In genomic region chr2:68185541-68186164, GRCh38 we compare ENCODE assay signal across 8 cellular contexts. TPM values are rescaled to one million over a fixed set of nuclear protein-coding genes. Genes with fewer than 3 reads are reported as not detected.
A peak's percentile ranks its signal among the peaks of the same experiment; 100 is the strongest.
DNase-seq lines count a peak whose midpoint lies in the region; ATAC-seq and TF ChIP-seq lines count a peak whose summit lies in the region.

No MANE protein-coding gene starts in this region.

- CTCF ChIA-PET in activated CD4-positive, alpha-beta T cell treated with anti-CD3 and anti-CD28 coated beads for 36 hours (lab: Charles Lee) = interaction anchor here (0.7 to 4.5 kb wide), 24 partner anchors 8 to 68 kb away, joined by 3 to 31 read pairs (median 5); a partner anchor contains a TSS

- H3K4me1 ChIP-seq in gastroesophageal sphincter = peaks cover 0 to 17% (median 0%) of the 10 kb centered on the region in 3 donors

- no peak overlapping the region for H3K4me3 ChIP-seq in gastroesophageal sphincter

- WGBS in gastroesophageal sphincter (ENCODE audit: low coverage in 1 of 2), 2 donors = 32 to 34% methylated on average over 5 of the region's 5 CpGs

- TF ChIP-seq CTCF in nephron (IDR thresholded peaks at IDR 0.05; ENCODE audit: unreplicated experiment in 3 of 3) = peak; percentile 43 to 62 (median 43)
- peak in 2 of 4 experiments; percentile 12 to 45 for TF ChIP-seq CTCF in gastroesophageal sphincter (IDR thresholded peaks at IDR 0.05)

- ATAC-seq in activated CD4-positive, alpha-beta T cell treated with anti-CD3 and anti-CD28 coated beads for 36 hours = peak; percentile 51
- ATAC-seq in gastroesophageal sphincter = no peak

- TF ChIP-seq POLR2A in gastroesophageal sphincter (IDR thresholded peaks at IDR 0.05) = no peak

- no peaks in the 10 kb centered on the region for H3K27me3 Mint-ChIP-seq in activated CD4-positive, alpha-beta T cell treated with anti-CD3 and anti-CD28 coated beads for 36 hours
- H3K27me3 Mint-ChIP-seq in nephron (ENCODE audit: low read depth) = no peaks in the 10 kb centered on the region

- peaks cover 20% of the 10 kb centered on the region for H3K4me1 Mint-ChIP-seq in activated CD4-positive, alpha-beta T cell treated with anti-CD3 and anti-CD28 coated beads for 36 hours
- peaks cover 10% of the 10 kb centered on the region for H3K4me1 Mint-ChIP-seq in nephron

- no peak overlapping the region for H3K27ac ChIP-seq in gastroesophageal sphincter

- DNase-seq in NCI-H446 (lab: John Stamatoyannopoulos, UW) = peak; percentile 1 to 44
- DNase-seq in NCI-H446 treated with DMSO at 0.1 percent for 48 hours (lab: John Stamatoyannopoulos, UW) = no peak
- peak; percentile 20 for DNase-seq in M059J (ENCODE audit: low read depth)
- DNase-seq in activated CD4-positive, alpha-beta T cell treated with anti-CD3 and anti-CD28 coated beads for 36 hours = peak; percentile 81
- peak; percentile 44 for DNase-seq in effector CD4-positive, alpha-beta T cell
- no peak for DNase-seq in anterior cingulate cortex (lab: John Stamatoyannopoulos, UW)

- POLR2A ChIA-PET in activated CD4-positive, alpha-beta T cell treated with anti-CD3 and anti-CD28 coated beads for 36 hours (lab: Charles Lee) = no interaction called here

- no peak for TF ChIP-seq EP300 in gastroesophageal sphincter (IDR thresholded peaks at IDR 0.05)

- peaks cover 29% of the 10 kb centered on the region for H3K36me3 Mint-ChIP-seq in activated CD4-positive, alpha-beta T cell treated with anti-CD3 and anti-CD28 coated beads for 36 hours (ENCODE audit: low read depth)
- peaks cover 50% of the 10 kb centered on the region for H3K36me3 Mint-ChIP-seq in nephron (ENCODE audit: low read depth)

- peaks cover 0 to 35% of the 10 kb centered on the region in 2 donors for H3K36me3 ChIP-seq in gastroesophageal sphincter

- no peak overlapping the region for H3K27ac Mint-ChIP-seq in activated CD4-positive, alpha-beta T cell treated with anti-CD3 and anti-CD28 coated beads for 36 hours
- H3K27ac Mint-ChIP-seq in nephron = no peak overlapping the region

- no peak overlapping the region for H3K4me3 Mint-ChIP-seq in activated CD4-positive, alpha-beta T cell treated with anti-CD3 and anti-CD28 coated beads for 36 hours
- no peak overlapping the region for H3K4me3 Mint-ChIP-seq in nephron

- intact Hi-C loops in activated CD4-positive, alpha-beta T cell treated with anti-CD3 and anti-CD28 coated beads for 36 hours (cut with DNase I, micrococcal nuclease) = loop anchor here (1.0 to 2.0 kb wide), 2 partner anchors 63 kb away; no protein-coding TSS in a partner anchor

- no peaks in the 10 kb centered on the region for H3K27me3 ChIP-seq in gastroesophageal sphincter

- H3K9me3 Mint-ChIP-seq in activated CD4-positive, alpha-beta T cell treated with anti-CD3 and anti-CD28 coated beads for 36 hours (ENCODE audit: low read depth) = no peaks in the 10 kb centered on the region
- no peaks in the 10 kb centered on the region for H3K9me3 Mint-ChIP-seq in nephron

- H3K9me3 ChIP-seq in gastroesophageal sphincter = no peaks in the 10 kb centered on the region

RNA-seq across cellular contexts. Expression of gene PNO1, which starts 28.0 kb away (rescaled TPM):
- 24.0 and 25.6 TPM in 2 replicates for total RNA-seq in M059J (2014; rRNA removed; shearing (Covaris generic))
- total RNA-seq in activated CD4-positive, alpha-beta T cell treated with anti-CD3 and anti-CD28 coated beads for 36 hours = 10 to 100 TPM; 15.7 to 20.5 TPM
- total RNA-seq in gastroesophageal sphincter = 10 to 100 TPM; 11.7 to 25.3 (median 19.3) TPM

Comparison
In these comparisons a context has a peak if more than half of its experiments do, and no peak if none do; other contexts are left out.
1. DNase-seq: peak in NCI-H446 (2 of 2), M059J (single experiment), activated CD4-positive, alpha-beta T cell treated with anti-CD3 and anti-CD28 coated beads for 36 hours (single experiment) and effector CD4-positive, alpha-beta T cell (single experiment); none in NCI-H446 treated with DMSO at 0.1 percent for 48 hours (single experiment) and anterior cingulate cortex (0 of 58).